29 cellular contexts compared by ENCODE assay signal in the genomic region with DNA sequence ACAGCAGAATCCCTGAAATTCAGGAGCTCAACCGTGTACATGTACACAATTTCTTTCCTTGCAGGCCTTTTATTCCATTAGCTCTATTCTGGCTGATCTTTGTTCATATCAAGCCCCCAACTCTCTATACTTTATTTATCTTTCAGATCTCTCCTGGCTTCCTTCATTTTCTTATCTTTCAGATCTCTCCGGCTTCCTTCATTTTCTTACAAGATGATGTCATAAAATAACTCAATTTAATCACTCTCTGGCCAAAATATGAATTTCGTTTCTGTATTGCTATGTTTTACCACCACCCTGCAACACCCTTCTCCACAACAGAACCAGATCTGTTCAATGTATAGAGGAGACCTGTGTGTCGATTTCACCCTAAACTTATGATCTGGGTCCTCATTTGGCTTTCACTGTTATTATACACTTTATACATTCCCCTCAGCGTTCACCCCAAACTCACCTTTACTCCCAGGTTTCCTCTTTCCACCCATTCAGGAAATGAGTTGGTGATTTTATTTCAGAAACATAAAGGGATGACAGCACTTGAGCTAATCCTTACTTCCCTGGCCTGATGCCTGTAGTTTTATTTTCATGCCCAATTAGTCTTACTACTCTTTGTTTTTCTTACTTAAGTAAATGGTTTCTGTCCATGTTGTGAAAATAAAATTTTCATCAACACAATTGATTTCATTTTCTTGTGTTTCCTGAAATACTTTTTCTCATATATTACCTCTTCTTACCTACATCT.
A peak's percentile ranks its signal among the peaks of the same experiment; 100 is the strongest.
DNase-seq lines count a peak whose midpoint lies in the region; ATAC-seq and TF ChIP-seq lines count a peak whose summit lies in the region.
"Had no signal": no experiment of that assay in that cellular context is flagged by ENCODE, and none has a peak within 500 bp of the region (broad histone marks: within the 10 kb centered on the region; RNA-seq: fewer than 3 reads in every experiment).

No MANE protein-coding gene starts in this region.

- TF ChIP-seq CTCF in astrocyte of the spinal cord (IDR thresholded peaks at IDR 0.05; ENCODE audit: low read depth, low read length) (no peak), chondrocyte (IDR thresholded peaks at IDR 0.05) (no peak)

- H3K4me1 Mint-ChIP-seq in chondrocyte (ENCODE audit: low read depth), result peaks cover 24% of the 10 kb centered on the region
- H3K4me1 Mint-ChIP-seq: activated naive CD4-positive, alpha-beta T cell treated with anti-CD3 and anti-CD28 coated beads, Interleukin-2, amount 50 U/mL, for 24 hours; CD4-positive, alpha-beta memory T cell; central memory CD8-positive, alpha-beta T cell; H9; naive thymus-derived CD4-positive, alpha-beta T cell; stimulated activated effector memory CD8-positive, alpha-beta T cell treated with anti-CD3 and anti-CD28 coated beads, Interleukin-12 subunit alpha, Interleukin-12 subunit beta, amount 100 ng/mL, for 72 hours; T-cell had no signal

- H3K4me1 ChIP-seq in HAP-1, result no peaks in the 10 kb centered on the region
- H3K4me1 ChIP-seq: upper lobe of left lung had no signal

- ATAC-seq in HG03095 (IDR thresholded peaks at IDR 0.05; ENCODE audit: unreplicated experiment), result no peak
- ATAC-seq: heart right ventricle; left colon; naive thymus-derived CD4-positive, alpha-beta T cell; stimulated activated effector memory CD8-positive, alpha-beta T cell treated with anti-CD3 and anti-CD28 coated beads, Interleukin-12 subunit alpha, Interleukin-12 subunit beta, amount 100 ng/mL, for 72 hours; T-cell had no signal

- in situ Hi-C loops in astrocyte of the spinal cord (cut with HindIII; ENCODE audit: low sequenced_read_pairs) (no loop called here), HAP-1 (cut with MboI; ENCODE audit: low sequenced_read_pairs) (no loop called here)

- DNase-seq in DMS53 (lab: John Stamatoyannopoulos, UW) (peak; percentile 28), DMS53 treated with DMSO at 0.1 percent for 48 hours (lab: John Stamatoyannopoulos, UW; ENCODE audit: unreplicated experiment) (no peak), NCI-H2029 treated with DMSO at 0.1 percent for 48 hours (lab: John Stamatoyannopoulos, UW) (peak; percentile 26), astrocyte of the spinal cord (ENCODE audit: low read depth, low spot score) (peak; percentile 13), lung microvascular endothelial cell (ENCODE audit: low read depth in 2 of 2) (peak; percentile 30 to 36), chondrocyte (ENCODE audit: low spot score) (no peak), HAP-1 (ENCODE audit: low spot score in 2 of 2) (no peak)
- DNase-seq: activated CD4-positive, alpha-beta T cell treated with anti-CD3 and anti-CD28 coated beads, Interleukin-2, amount 50 U/mL, for 4 hours; activated CD4-positive, CD25-positive, alpha-beta regulatory T cell; activated CD8-positive, alpha-beta memory T cell treated with anti-CD3 and anti-CD28 coated beads, Interleukin-2, amount 50 U/mL, for 4 hours; AML-193; aorta; CD4-positive, alpha-beta memory T cell; DND-41; foreskin fibroblast; H9; heart right ventricle; left colon; naive thymus-derived CD4-positive, alpha-beta T cell; occipital lobe; SJCRH30; stimulated activated CD4-positive, alpha-beta T cell treated with anti-CD3 and anti-CD28 coated beads, Interleukin-2, amount 100 ng/mL, for 48 hours; substantia nigra; T-cell; upper lobe of left lung had no signal

- no peaks in the 10 kb centered on the region for H3K9me3 ChIP-seq in HAP-1
- H3K9me3 ChIP-seq: SJCRH30 had no signal

- H3K4me3 ChIP-seq in astrocyte of the spinal cord (ENCODE audit: low read depth, low read length) (no peak overlapping the region), HAP-1 (no peak overlapping the region)
- H3K4me3 ChIP-seq: heart right ventricle, SJCRH30, upper lobe of left lung had no signal

- H3K36me3 Mint-ChIP-seq in chondrocyte (ENCODE audit: low read depth), result no peaks in the 10 kb centered on the region
- H3K36me3 Mint-ChIP-seq: activated naive CD4-positive, alpha-beta T cell treated with anti-CD3 and anti-CD28 coated beads, Interleukin-2, amount 50 U/mL, for 24 hours; CD4-positive, alpha-beta memory T cell; naive thymus-derived CD4-positive, alpha-beta T cell; stimulated activated effector memory CD8-positive, alpha-beta T cell treated with anti-CD3 and anti-CD28 coated beads, Interleukin-12 subunit alpha, Interleukin-12 subunit beta, amount 100 ng/mL, for 72 hours; T-cell had no signal

- no peak overlapping the region for H3K4me3 Mint-ChIP-seq in chondrocyte (ENCODE audit: unreplicated experiment)
- H3K4me3 Mint-ChIP-seq: activated naive CD4-positive, alpha-beta T cell treated with anti-CD3 and anti-CD28 coated beads, Interleukin-2, amount 50 U/mL, for 24 hours; CD4-positive, alpha-beta memory T cell; central memory CD8-positive, alpha-beta T cell; H9; naive thymus-derived CD4-positive, alpha-beta T cell; stimulated activated effector memory CD8-positive, alpha-beta T cell treated with anti-CD3 and anti-CD28 coated beads, Interleukin-12 subunit alpha, Interleukin-12 subunit beta, amount 100 ng/mL, for 72 hours; T-cell had no signal

- no peaks in the 10 kb centered on the region for H3K36me3 ChIP-seq in HAP-1 (replicated peaks)
- H3K36me3 ChIP-seq: heart right ventricle, SJCRH30, upper lobe of left lung had no signal

- peaks cover 7% of the 10 kb centered on the region for H3K9me3 Mint-ChIP-seq in chondrocyte (ENCODE audit: low read depth)
- H3K9me3 Mint-ChIP-seq: activated naive CD4-positive, alpha-beta T cell treated with anti-CD3 and anti-CD28 coated beads, Interleukin-2, amount 50 U/mL, for 24 hours; H9 had no signal

- H3K27ac Mint-ChIP-seq in chondrocyte (ENCODE audit: unreplicated experiment), result no peak overlapping the region
- H3K27ac Mint-ChIP-seq: activated naive CD4-positive, alpha-beta T cell treated with anti-CD3 and anti-CD28 coated beads, Interleukin-2, amount 50 U/mL, for 24 hours; CD4-positive, alpha-beta memory T cell; H9; naive thymus-derived CD4-positive, alpha-beta T cell; stimulated activated effector memory CD8-positive, alpha-beta T cell treated with anti-CD3 and anti-CD28 coated beads, Interleukin-12 subunit alpha, Interleukin-12 subunit beta, amount 100 ng/mL, for 72 hours; T-cell had no signal

- H3K27me3 ChIP-seq in HAP-1 (ENCODE audit: low read depth), result no peaks in the 10 kb centered on the region
- H3K27me3 ChIP-seq: heart right ventricle, SJCRH30, upper lobe of left lung had no signal

- no peaks in the 10 kb centered on the region for H3K27me3 Mint-ChIP-seq in chondrocyte (ENCODE audit: low read depth)
- H3K27me3 Mint-ChIP-seq: activated naive CD4-positive, alpha-beta T cell treated with anti-CD3 and anti-CD28 coated beads, Interleukin-2, amount 50 U/mL, for 24 hours; CD4-positive, alpha-beta memory T cell; central memory CD8-positive, alpha-beta T cell; naive thymus-derived CD4-positive, alpha-beta T cell; T-cell had no signal

Comparison
In these comparisons a context has a peak if more than half of its experiments do, and no peak if none do; other contexts are left out.
1. DNase-seq: peak in DMS53 (single experiment), NCI-H2029 treated with DMSO at 0.1 percent for 48 hours (single experiment), astrocyte of the spinal cord (single experiment) and lung microvascular endothelial cell (2 of 2); none in DMS53 treated with DMSO at 0.1 percent for 48 hours (single experiment), chondrocyte (single experiment) and HAP-1 (0 of 2).